In genomic region chr19:29680447-29680846, GRCh38 we compare ENCODE assay signal across 8 cellular contexts. TPM values are rescaled to one million over a fixed set of nuclear protein-coding genes. Genes with fewer than 3 reads are reported as not detected.
DNase-seq lines count a peak whose midpoint lies in the region; ATAC-seq lines count a peak whose summit lies in the region.

No MANE protein-coding gene starts in this region.

- intact Hi-C loops in dendritic cell treated with granulocyte-macrophage colony-stimulating factor and Interleukin-4, amounts not matched to agents 40 ng/mL and 50 ng/mL, for 4 days (cut with micrococcal nuclease): no loop called here

- H3K4me3 Mint-ChIP-seq in dendritic cell treated with granulocyte-macrophage colony-stimulating factor and Interleukin-4, amounts not matched to agents 40 ng/mL and 50 ng/mL, for 4 days: no peak overlapping the region

- peak; percentile 80 to 86 for DNase-seq in stimulated activated CD4-positive, alpha-beta T cell treated with anti-CD3 and anti-CD28 coated beads, Interleukin-2, amount 100 ng/mL, for 24 hours
- DNase-seq in occipital lobe (lab: John Stamatoyannopoulos, UW): no peak
- no peak for DNase-seq in NCI-H1105 (lab: John Stamatoyannopoulos, UW)
- DNase-seq in hepatic stellate cell (ENCODE audit: low spot score): no peak

- no peaks in the 10 kb centered on the region for H3K9me3 Mint-ChIP-seq in dendritic cell treated with granulocyte-macrophage colony-stimulating factor and Interleukin-4, amounts not matched to agents 40 ng/mL and 50 ng/mL, for 4 days

- ATAC-seq in GM18511 (IDR thresholded peaks at IDR 0.05; ENCODE audit: unreplicated experiment) (peak; percentile 91), HG03159 (IDR thresholded peaks at IDR 0.05; ENCODE audit: unreplicated experiment) (peak; percentile 69)
- ATAC-seq in activated CD4-positive, CD25-positive, alpha-beta regulatory T cell treated with anti-CD3 and anti-CD28 coated beads, Interleukin-2, amount 50 U/mL, for 24 hours: peak; percentile 95 to 96

- H3K4me1 Mint-ChIP-seq in dendritic cell treated with granulocyte-macrophage colony-stimulating factor and Interleukin-4, amounts not matched to agents 40 ng/mL and 50 ng/mL, for 4 days (ENCODE audit: low read depth): peaks cover 10% of the 10 kb centered on the region

- peak overlapping the region; percentile 12 for H3K27ac Mint-ChIP-seq in dendritic cell treated with granulocyte-macrophage colony-stimulating factor and Interleukin-4, amounts not matched to agents 40 ng/mL and 50 ng/mL, for 4 days

- H3K36me3 Mint-ChIP-seq in dendritic cell treated with granulocyte-macrophage colony-stimulating factor and Interleukin-4, amounts not matched to agents 40 ng/mL and 50 ng/mL, for 4 days (ENCODE audit: low read depth): no peaks in the 10 kb centered on the region

- no peaks in the 10 kb centered on the region for H3K27me3 Mint-ChIP-seq in dendritic cell treated with granulocyte-macrophage colony-stimulating factor and Interleukin-4, amounts not matched to agents 40 ng/mL and 50 ng/mL, for 4 days

RNA-seq across cellular contexts. Expression of gene PLEKHF1, which starts 15.2 kb away (rescaled TPM):
- 1.9 TPM for total RNA-seq in occipital lobe

RNA-seq across cellular contexts. Expression of gene C19orf12, which starts 34.6 kb away (rescaled TPM):
- 40.2 TPM for total RNA-seq in occipital lobe

Comparison
In these comparisons a context has a peak if more than half of its experiments do, and no peak if none do; other contexts are left out.
1. DNase-seq: peak in stimulated activated CD4-positive, alpha-beta T cell treated with anti-CD3 and anti-CD28 coated beads, Interleukin-2, amount 100 ng/mL, for 24 hours (2 of 2); none in occipital lobe (single experiment), NCI-H1105 (single experiment) and hepatic stellate cell (single experiment).
2. Peak in every context shown above with its lines, with median percentiles within 50 percentile points of each other: ATAC-seq.